9 cellular contexts compared by ENCODE assay signal in the genomic region with DNA sequence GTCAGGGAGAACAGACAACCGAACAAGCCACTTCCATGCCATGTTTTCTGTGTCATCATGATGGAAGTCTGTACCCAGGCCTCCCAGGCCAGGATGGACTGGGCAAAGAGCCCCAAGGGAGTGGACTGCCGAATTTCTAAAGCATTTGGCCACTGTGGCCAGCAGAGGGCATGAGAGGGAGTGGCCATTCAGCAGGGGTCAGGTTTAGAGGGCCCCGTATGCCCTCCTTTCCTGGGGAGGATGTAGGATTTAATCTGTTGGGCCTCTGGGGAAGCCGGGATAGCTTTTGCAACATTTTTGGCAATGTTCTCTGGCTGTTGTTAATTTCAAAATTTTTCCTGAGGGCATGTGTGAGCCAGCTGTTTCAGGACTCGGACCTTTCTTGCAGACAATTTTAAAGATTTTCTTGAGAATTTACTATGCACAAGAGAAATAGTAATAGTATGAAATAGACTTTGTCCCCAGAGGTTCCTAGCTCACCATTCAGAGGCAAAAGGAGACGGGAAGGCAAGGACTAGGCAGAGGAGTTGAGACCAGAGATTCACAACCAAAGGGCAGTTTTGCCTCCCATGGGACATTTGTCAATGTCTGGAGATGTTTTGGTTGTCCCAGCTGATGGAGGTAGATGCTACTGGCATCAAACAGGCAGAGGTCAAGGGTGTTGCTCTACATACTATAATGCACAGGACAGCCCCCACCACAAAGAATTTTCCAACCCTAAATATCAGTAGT. TPM values are rescaled to one million over a fixed set of nuclear protein-coding genes. Genes with fewer than 3 reads are reported as not detected.
A peak's percentile ranks its signal among the peaks of the same experiment; 100 is the strongest.
DNase-seq lines count a peak whose midpoint lies in the region; ATAC-seq, FAIRE-seq and TF ChIP-seq lines count a peak whose summit lies in the region.
"Had no signal": no experiment of that assay in that cellular context is flagged by ENCODE, and none has a peak within 500 bp of the region (broad histone marks: within the 10 kb centered on the region; RNA-seq: fewer than 3 reads in every experiment).

No MANE protein-coding gene starts in this region.

- intact Hi-C loops in left lung (cut with DNase I): no loop called here

- H3K36me3 ChIP-seq in bronchial epithelial cell (ENCODE audit: control insufficient read depth, insufficient read depth, low read length) (no peaks in the 10 kb centered on the region), left lung (no peaks in the 10 kb centered on the region)

- no peaks in the 10 kb centered on the region for H3K9me3 ChIP-seq in left lung

- H3K27me3 ChIP-seq in bronchial epithelial cell (ENCODE audit: control insufficient read depth, insufficient read depth, low read length): no peaks in the 10 kb centered on the region
- no peaks in the 10 kb centered on the region for H3K27me3 ChIP-seq in left lung

- no peak for FAIRE-seq in bronchial epithelial cell (lab: Jason Lieb, UNC)

- H3K27ac ChIP-seq in left lung: no peak overlapping the region

- DNase-seq in AG08396 (ENCODE audit: low spot score): peak; percentile 62
- peak; percentile 53 for DNase-seq in HuH-7 (ENCODE audit: low spot score)
- DNase-seq in bronchial epithelial cell (ENCODE audit: low read depth): peak; percentile 9
- no peak for DNase-seq in left lung
- no peak for DNase-seq in activated CD4-positive, alpha-beta T cell treated with anti-CD3 and anti-CD28 coated beads, Interleukin-2, amount 50 U/mL, for 1 hour
- no peak for DNase-seq in activated naive CD4-positive, alpha-beta T cell treated with anti-CD3 and anti-CD28 coated beads, Interleukin-2, amount 50 U/mL, for 16 hours
- DNase-seq in effector CD4-positive, alpha-beta T cell: no peak
- DNase-seq: Karpas-422 had no signal

- H3K4me1 ChIP-seq in left lung: no peaks in the 10 kb centered on the region

- TF ChIP-seq CTCF in bronchial epithelial cell (IDR thresholded peaks at IDR 0.05; ENCODE audit: insufficient read depth, low read length, severe bottlenecking): peak; percentile 54
- peak; percentile 31 to 39 for TF ChIP-seq CTCF in left lung (IDR thresholded peaks at IDR 0.05)

- H3K4me3 ChIP-seq in bronchial epithelial cell (ENCODE audit: low read depth, low read length): no peak overlapping the region
- H3K4me3 ChIP-seq in left lung: no peak overlapping the region

- ATAC-seq in left lung: peak; percentile 71
- no peak for ATAC-seq in GM18505 (IDR thresholded peaks at IDR 0.05; ENCODE audit: unreplicated experiment)

- TF ChIP-seq POLR2A in GM18505 (IDR thresholded peaks at IDR 0.05; ENCODE audit: borderline replicate concordance, extremely low read depth, insufficient read depth, insufficient read length): no peak

RNA-seq across cellular contexts. Expression of gene ACACB, which starts 18.0 kb away (rescaled TPM):
- total RNA-seq in bronchial epithelial cell (0.79 and 1.4 TPM in 2 replicates), left lung (10 to 100 TPM; 14.8 to 16.8 TPM)

RNA-seq across cellular contexts. Expression of gene UNG, which starts 37.0 kb away (rescaled TPM):
- 14.8 and 24.2 TPM in 2 replicates for total RNA-seq in bronchial epithelial cell
- 10 to 100 TPM; 22.4 to 27.0 TPM for total RNA-seq in left lung

RNA-seq across cellular contexts. Expression of gene ALKBH2, which starts 41.1 kb away (rescaled TPM):
- total RNA-seq in bronchial epithelial cell (24.6 and 47.9 TPM in 2 replicates), left lung (10 to 100 TPM in 1 of 2 donors, 1 to 10 TPM in 1; 7.3 to 17.4 TPM)

Comparison
In these comparisons a context has a peak if more than half of its experiments do, and no peak if none do; other contexts are left out.
1. DNase-seq: peak in AG08396 (single experiment), HuH-7 (single experiment) and bronchial epithelial cell (single experiment); none in left lung (0 of 2), activated CD4-positive, alpha-beta T cell treated with anti-CD3 and anti-CD28 coated beads, Interleukin-2, amount 50 U/mL, for 1 hour (single experiment), activated naive CD4-positive, alpha-beta T cell treated with anti-CD3 and anti-CD28 coated beads, Interleukin-2, amount 50 U/mL, for 16 hours (single experiment) and effector CD4-positive, alpha-beta T cell (single experiment).